ENCODE assay signal across 1 cellular context in genomic region chr21:34639882-34640788, GRCh38.
A peak's percentile ranks its signal among the peaks of the same experiment; 100 is the strongest.
TF ChIP-seq lines count a peak whose summit lies in the region.

No MANE protein-coding gene starts in this region.

TF ChIP-seq in K562, 482 proteins besides CTCF, POLR2A, EP300 and RAD21 (continued from another document and continues in another):
- TF ChIP-seq MGA (IDR thresholded peaks at IDR 0.05) = peak; percentile 94
- TF ChIP-seq TEAD1 (CRISPR knock-in tag; IDR thresholded peaks at IDR 0.05) = 0 out of 4 replicates have a peak, but pooled peaks of 1 of the 2 experiments have one; percentile 7
- 0 out of 2 replicates have a peak, but pooled peaks have one; percentile 16 for TF ChIP-seq TEAD4 (IDR thresholded peaks at IDR 0.05; ENCODE audit: low read length)
- no peak for TF ChIP-seq TEAD4 (CRISPR knock-in tag; IDR thresholded peaks at IDR 0.05; ENCODE audit: borderline replicate concordance)
- peak; percentile 51 for TF ChIP-seq ATF7 (IDR thresholded peaks at IDR 0.05)
- peak; percentile 85 for TF ChIP-seq NFE2 (IDR thresholded peaks at IDR 0.05; ENCODE audit: low read depth)
- no peak for TF ChIP-seq PHB2 (IDR thresholded peaks at IDR 0.05; ENCODE audit: low read depth)
- no peak for TF ChIP-seq BCOR (IDR thresholded peaks at IDR 0.05)
- no peak for TF ChIP-seq U2AF2 (optimal IDR thresholded peaks at IDR 0.05; ENCODE audit: low read depth, low read length)
- TF ChIP-seq SNIP1 (IDR thresholded peaks at IDR 0.05; ENCODE audit: low read depth) = no peak
- TF ChIP-seq HIVEP1 (CRISPR knock-in tag; IDR thresholded peaks at IDR 0.05) = no peak
- no peak for TF ChIP-seq MYNN (IDR thresholded peaks at IDR 0.05)
- TF ChIP-seq MYNN (CRISPR knock-in tag; IDR thresholded peaks at IDR 0.05) = no peak
- no peak for TF ChIP-seq JUN (IDR thresholded peaks at IDR 0.05; ENCODE audit: borderline replicate concordance, low read depth, low read length)
- TF ChIP-seq JUN (CRISPR knock-in tag; IDR thresholded peaks at IDR 0.05; ENCODE audit: borderline replicate concordance) = no peak
- TF ChIP-seq CBX1 (IDR thresholded peaks at IDR 0.05; ENCODE audit: low read depth) = no peak
- no peak for TF ChIP-seq NCOA6 (IDR thresholded peaks at IDR 0.05)
- TF ChIP-seq MED1 (CRISPR knock-in tag; IDR thresholded peaks at IDR 0.05; ENCODE audit: borderline replicate concordance) = no peak
- no peak for TF ChIP-seq HDAC6 (IDR thresholded peaks at IDR 0.05; ENCODE audit: low read depth, low read length)
- no peak for TF ChIP-seq SIRT6 (IDR thresholded peaks at IDR 0.05; ENCODE audit: low read depth, low read length)
- TF ChIP-seq ZBTB7A (IDR thresholded peaks at IDR 0.05; ENCODE audit: borderline replicate concordance, control insufficient read depth, low read depth, low read length) = no peak
- no peak for TF ChIP-seq GABPA (tag; conservative IDR thresholded peaks at IDR 0.05; ENCODE audit: low read depth)
- TF ChIP-seq ZFP91 (CRISPR knock-in tag; IDR thresholded peaks at IDR 0.05) = no peak
- TF ChIP-seq ILF3 (IDR thresholded peaks at IDR 0.05; ENCODE audit: borderline replicate concordance) = no peak
- no peak for TF ChIP-seq ZMIZ1 (IDR thresholded peaks at IDR 0.05; ENCODE audit: low read depth in 2 of 2, low read length in 2 of 2)
- TF ChIP-seq LEF1 (IDR thresholded peaks at IDR 0.05) = peak; percentile 56; the same call in 1 of the 2 replicates
- TF ChIP-seq ZNF551 (CRISPR knock-in tag; IDR thresholded peaks at IDR 0.05) = no peak
- TF ChIP-seq BACH1 (tag; IDR thresholded peaks at IDR 0.05) = peak; percentile 94
- no peak for TF ChIP-seq NFRKB (IDR thresholded peaks at IDR 0.05; ENCODE audit: low read depth)
- TF ChIP-seq IRF1 (CRISPR knock-in tag; IDR thresholded peaks at IDR 0.05; ENCODE audit: borderline replicate concordance) = no peak
- peak; percentile 97 for TF ChIP-seq MYC (IDR thresholded peaks at IDR 0.05; ENCODE audit: low read depth, low read length)
- TF ChIP-seq MYC (CRISPR knock-in tag; IDR thresholded peaks at IDR 0.05; ENCODE audit: borderline replicate concordance, low read depth) = no peak
- TF ChIP-seq BRD4 (IDR thresholded peaks at IDR 0.05) = no peak
- TF ChIP-seq NCOA1 (IDR thresholded peaks at IDR 0.05; ENCODE audit: low read depth) = 0 out of 2 replicates have a peak, but pooled peaks have one; percentile 9
- no peak for TF ChIP-seq U2AF1 (optimal IDR thresholded peaks at IDR 0.05; ENCODE audit: low read depth, low read length)
- peak; percentile 93 for TF ChIP-seq C11orf30 (IDR thresholded peaks at IDR 0.05; ENCODE audit: low read depth)
- TF ChIP-seq NR2F6 (CRISPR knock-in tag; IDR thresholded peaks at IDR 0.05) = no peak
- 0 out of 2 replicates have a peak, but pooled peaks have one; percentile 41 for TF ChIP-seq ZNF12 (CRISPR knock-in tag; IDR thresholded peaks at IDR 0.05)
- no peak for TF ChIP-seq RBM14 (IDR thresholded peaks at IDR 0.05; ENCODE audit: borderline replicate concordance, insufficient read depth, low read depth, low read length)
- no peak for TF ChIP-seq TARDBP (IDR thresholded peaks at IDR 0.05)
- peak; percentile 62 for TF ChIP-seq FOXM1 (IDR thresholded peaks at IDR 0.05; ENCODE audit: low read depth)
- no peak for TF ChIP-seq FOXM1 (CRISPR knock-in tag; IDR thresholded peaks at IDR 0.05; ENCODE audit: low read depth)
- peak; percentile 57; the same call in 1 of the 2 replicates for TF ChIP-seq ZNF766 (CRISPR knock-in tag; conservative IDR thresholded peaks at IDR 0.05)
- TF ChIP-seq SMAD3 (CRISPR knock-in tag; conservative IDR thresholded peaks at IDR 0.05) = no peak
- peak; percentile 23 for TF ChIP-seq MXD1 (CRISPR knock-in tag; IDR thresholded peaks at IDR 0.05; ENCODE audit: borderline replicate concordance, poor library complexity, severe bottlenecking)
- no peak for TF ChIP-seq NUFIP1 (IDR thresholded peaks at IDR 0.05; ENCODE audit: partially characterized antibody)
- no peak for TF ChIP-seq PHB (CRISPR knock-in tag; IDR thresholded peaks at IDR 0.05)
- 0 out of 2 replicates have a peak, but pooled peaks have one; percentile 60 for TF ChIP-seq IRF2 (CRISPR knock-in tag; IDR thresholded peaks at IDR 0.05)
- no peak for TF ChIP-seq TCF7 (IDR thresholded peaks at IDR 0.05; ENCODE audit: borderline replicate concordance)
- no peak for TF ChIP-seq ZNF263 (CRISPR knock-in tag; IDR thresholded peaks at IDR 0.05; ENCODE audit: borderline replicate concordance)
- TF ChIP-seq NR2C2 (CRISPR knock-in tag; IDR thresholded peaks at IDR 0.05) = no peak
- peak; percentile 51; the same call in 1 of the 2 replicates for TF ChIP-seq NR2C2 (tag; IDR thresholded peaks at IDR 0.05)
